In the genomic region with DNA sequence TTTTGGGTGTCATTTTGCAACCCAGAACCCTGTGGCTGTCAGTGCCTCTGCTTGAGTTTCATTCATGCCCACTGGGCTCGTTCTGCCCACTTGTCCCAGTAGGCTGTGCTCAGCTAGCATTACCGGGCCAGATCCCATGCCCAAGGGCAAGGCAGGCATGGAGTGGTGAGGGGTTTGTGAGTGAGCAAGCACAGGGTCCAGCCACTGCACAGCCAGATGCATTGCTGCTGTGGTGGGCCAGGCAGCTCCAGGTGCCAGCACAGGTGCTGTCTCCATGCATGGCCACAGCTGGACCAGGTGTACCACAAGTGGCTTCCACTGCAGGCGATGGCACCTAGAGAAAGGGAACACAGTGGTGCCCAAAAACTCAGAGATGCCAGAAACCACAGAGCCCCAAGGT, we compare ENCODE assay signal across 35 cellular contexts.
"Had no signal": no experiment of that assay in that cellular context is flagged by ENCODE, and none has a peak within 500 bp of the region (broad histone marks: within the 10 kb centered on the region; RNA-seq: fewer than 3 reads in every experiment).

No MANE protein-coding gene starts in this region.

- H3K36me3 ChIP-seq: MG63 had no signal

- DNase-seq: Karpas-422, Kasumi-1, MG63, MM.1S, MV-4-11, NCI-H1048, NCI-H1092, NCI-H1092 treated with DMSO at 0.1 percent for 48 hours, NCI-H1105, NCI-H1105 treated with DMSO at 0.1 percent for 48 hours, NCI-H1417, NCI-H1417 treated with DMSO at 0.1 percent for 48 hours, NCI-H1436, NCI-H1436 treated with DMSO at 0.1 percent for 48 hours, NCI-H146, NCI-H1694, NCI-H1694 treated with DMSO at 0.1 percent for 48 hours, NCI-H187, NCI-H187 treated with DMSO at 0.1 percent for 48 hours, NCI-H1930, NCI-H2029, NCI-H2029 treated with DMSO at 0.1 percent for 48 hours, NCI-H2081, NCI-H2081 treated with DMSO at 0.1 percent for 48 hours, NCI-H2107, NCI-H2171, NCI-H2171 treated with DMSO at 0.1 percent for 48 hours, NCI-H2227 treated with DMSO at 0.1 percent for 48 hours, NCI-H226, NCI-H345, NCI-H446, NCI-H446 treated with DMSO at 0.1 percent for 48 hours, NCI-H510A, NCI-H510A treated with DMSO at 0.1 percent for 48 hours had no signal

- H3K4me2 ChIP-seq: KMS-11 had no signal

- H3K9me3 ChIP-seq: MG63 had no signal

- H3K9ac ChIP-seq: KMS-11 had no signal

- H3K4me3 ChIP-seq: MG63 had no signal

- H3K27me3 ChIP-seq: MG63 had no signal

- H3K27ac ChIP-seq: KMS-11 had no signal
